Comparison of ENCODE assay signal across 10 cellular contexts in genomic region chr2:189393440-189394111, GRCh38. TPM values are rescaled to one million over a fixed set of nuclear protein-coding genes. Genes with fewer than 3 reads are reported as not detected.
DNase-seq lines count a peak whose midpoint lies in the region; ATAC-seq, FAIRE-seq and TF ChIP-seq lines count a peak whose summit lies in the region.
"Had no signal": no experiment of that assay in that cellular context is flagged by ENCODE, and none has a peak within 500 bp of the region (broad histone marks: within the 10 kb centered on the region; RNA-seq: fewer than 3 reads in every experiment).

No MANE protein-coding gene starts in this region.

- H3K27ac ChIP-seq in body of pancreas (peak overlapping the region in 1 of 4 donors; percentile 21), testis (no peak overlapping the region)

- peak; percentile 20 for FAIRE-seq in urothelium cell line (lab: Jason Lieb, UNC)

- H3K4me3 ChIP-seq in body of pancreas = no peak overlapping the region
- H3K4me3 ChIP-seq in testis = no peak overlapping the region

- peak; percentile 18 for ATAC-seq in body of pancreas
- no peak for ATAC-seq in GM21528 (IDR thresholded peaks at IDR 0.05; ENCODE audit: low FRiP score, unreplicated experiment)
- ATAC-seq in activated T-cell treated with anti-CD3 and anti-CD28 coated beads, Interleukin-2, amount 50 U/mL, for 72 hours (replicated peaks in 1 of 2) = no peak

- intact Hi-C loops in body of pancreas (cut with DNase I) (no loop called here), testis (cut with DNase I; ENCODE audit: low total_unique reads) (no loop called here)

- 79 to 85% methylated on average over 2 of the region's 2 CpGs for WGBS in body of pancreas, 2 donors
- WGBS in testis, 2 donors = 64 to 75% methylated on average over 2 of the region's 2 CpGs

- no peaks in the 10 kb centered on the region for H3K9me3 Mint-ChIP-seq in activated T-cell treated with anti-CD3 and anti-CD28 coated beads, Interleukin-2, amount 50 U/mL, for 72 hours

- DNase-seq in NCI-H146 (lab: John Stamatoyannopoulos, UW) (peak; percentile 0), NCI-H146 treated with DMSO at 0.1 percent for 48 hours (lab: John Stamatoyannopoulos, UW; ENCODE audit: unreplicated experiment) (no peak), body of pancreas (no peak), kidney tubule cell (ENCODE audit: low spot score) (peak; percentile 94), urothelium cell line (ENCODE audit: low spot score) (peak; percentile 58), testis (no peak)
- no peak for DNase-seq in activated T-cell treated with anti-CD3 and anti-CD28 coated beads, Interleukin-2, amount 50 U/mL, for 72 hours
- DNase-seq: 8988T, SHP77 had no signal

- H3K9me3 ChIP-seq in body of pancreas (no peaks in the 10 kb centered on the region), testis (no peaks in the 10 kb centered on the region)

- H3K4me3 Mint-ChIP-seq in activated T-cell treated with anti-CD3 and anti-CD28 coated beads, Interleukin-2, amount 50 U/mL, for 72 hours = no peak overlapping the region

- H3K36me3 ChIP-seq in body of pancreas (replicated peaks in 1 of 2; ENCODE audit: insufficient read depth in 1 of 2, low read depth in 2 of 2) = no peaks in the 10 kb centered on the region
- no peaks in the 10 kb centered on the region for H3K36me3 ChIP-seq in testis (ENCODE audit: low read depth, missing control alignments)

- no peaks in the 10 kb centered on the region for H3K27me3 Mint-ChIP-seq in activated T-cell treated with anti-CD3 and anti-CD28 coated beads, Interleukin-2, amount 50 U/mL, for 72 hours (ENCODE audit: low read depth)

- H3K4me1 ChIP-seq in body of pancreas (no peaks in the 10 kb centered on the region), testis (no peaks in the 10 kb centered on the region)

- TF ChIP-seq POLR2A in body of pancreas (IDR thresholded peaks at IDR 0.05) = no peak
- TF ChIP-seq POLR2A in testis (IDR thresholded peaks at IDR 0.05) = no peak

- TF ChIP-seq CTCF in body of pancreas (IDR thresholded peaks at IDR 0.05) = no peak
- TF ChIP-seq CTCF in testis (IDR thresholded peaks at IDR 0.05) = no peak

- no peak overlapping the region for H3K27ac Mint-ChIP-seq in activated T-cell treated with anti-CD3 and anti-CD28 coated beads, Interleukin-2, amount 50 U/mL, for 72 hours

- H3K36me3 Mint-ChIP-seq in activated T-cell treated with anti-CD3 and anti-CD28 coated beads, Interleukin-2, amount 50 U/mL, for 72 hours (ENCODE audit: insufficient read depth in 2 of 2) = peaks cover 0 to 1% of the 10 kb centered on the region in 2 donors

- H3K27me3 ChIP-seq in body of pancreas (no peaks in the 10 kb centered on the region), testis (no peaks in the 10 kb centered on the region)

- H3K4me1 Mint-ChIP-seq in activated T-cell treated with anti-CD3 and anti-CD28 coated beads, Interleukin-2, amount 50 U/mL, for 72 hours (ENCODE audit: low read depth) = no peaks in the 10 kb centered on the region

RNA-seq across cellular contexts. Expression of gene WDR75, which starts 47.7 kb away (rescaled TPM):
- total RNA-seq in body of pancreas = 10 to 100 TPM; 14.2 to 26.2 TPM
- total RNA-seq in testis = 10 to 100 TPM; 35.0 to 38.1 TPM
- polyA plus RNA-seq in testis (ENCODE audit: insufficient read depth, low read depth, low replicate concordance) = 21.5 TPM
- total RNA-seq in activated T-cell treated with anti-CD3 and anti-CD28 coated beads, Interleukin-2, amount 50 U/mL, for 72 hours = 10 to 100 TPM; 59.1 to 75.1 TPM

Comparison
In these comparisons a context has a peak if more than half of its experiments do, and no peak if none do; other contexts are left out.
1. DNase-seq: peak in NCI-H146 (single experiment), kidney tubule cell (single experiment) and urothelium cell line (single experiment); none in NCI-H146 treated with DMSO at 0.1 percent for 48 hours (single experiment), body of pancreas (0 of 4), testis (single experiment) and activated T-cell treated with anti-CD3 and anti-CD28 coated beads, Interleukin-2, amount 50 U/mL, for 72 hours (0 of 2).